ENCODE assay signal across 1 cellular context in genomic region chr17:82662711-82663261, GRCh38.
TF ChIP-seq lines count a peak whose summit lies in the region.

No MANE protein-coding gene starts in this region.

TF ChIP-seq in GM23338, 12 proteins besides CTCF, POLR2A, EP300 and RAD21 (continued from another document):
- no peak for TF ChIP-seq ZNF462 (CRISPR knock-in tag; IDR thresholded peaks at IDR 0.05)
- TF ChIP-seq ETS1 (IDR thresholded peaks at IDR 0.05): no peak
- TF ChIP-seq POLR2AphosphoS5 (IDR thresholded peaks at IDR 0.05; ENCODE audit: low read depth): no peak
- no peak for TF ChIP-seq ZNF331 (CRISPR knock-in tag; IDR thresholded peaks at IDR 0.05; ENCODE audit: low read depth)
